In the genomic region with DNA sequence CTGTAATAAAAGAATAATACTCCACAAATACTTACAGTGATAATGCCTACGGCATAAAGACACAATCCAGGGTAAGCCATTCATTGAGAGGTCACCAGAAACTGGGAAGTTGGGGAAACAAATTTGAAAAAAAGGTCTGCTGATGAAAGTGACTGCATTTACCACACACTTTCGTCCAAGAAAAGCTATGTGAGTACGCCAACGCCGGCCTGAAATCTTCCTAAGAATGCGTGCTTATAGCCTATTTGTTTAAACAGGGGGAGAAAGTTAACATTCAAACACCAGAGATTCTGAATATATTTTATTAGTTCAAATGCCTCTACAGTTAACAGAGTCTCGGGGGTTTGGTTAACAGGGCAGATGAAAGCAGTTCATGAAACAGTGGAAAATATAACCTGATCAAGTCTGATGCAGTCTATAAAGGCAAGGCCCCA, we compare ENCODE assay signal across 8 cellular contexts. TPM values are rescaled to one million over a fixed set of nuclear protein-coding genes. Genes with fewer than 3 reads are reported as not detected.
DNase-seq lines count a peak whose midpoint lies in the region; ATAC-seq and TF ChIP-seq lines count a peak whose summit lies in the region.

No MANE protein-coding gene starts in this region.

- H3F3A ChIP-seq in neural progenitor cell (ENCODE audit: low read depth): peaks cover 4% of the 10 kb centered on the region

- DNase-seq in activated naive CD4-positive, alpha-beta T cell treated with anti-CD3 and anti-CD28 coated beads for 36 hours: no peak
- DNase-seq in activated naive CD4-positive, alpha-beta T cell treated with Interleukin-2 at 50 U/mL for 16 hours: no peak
- DNase-seq in SK-N-MC (ENCODE audit: low read depth, low spot score): peak; percentile 14
- no peak for DNase-seq in esophagus squamous epithelium (lab: John Stamatoyannopoulos, UW)
- DNase-seq in neural progenitor cell (ENCODE audit: low spot score): no peak
- DNase-seq in NCI-H524 treated with DMSO at 0.1 percent for 48 hours (lab: John Stamatoyannopoulos, UW): no peak

- H3K36me3 Mint-ChIP-seq in activated naive CD4-positive, alpha-beta T cell treated with anti-CD3 and anti-CD28 coated beads for 36 hours (ENCODE audit: low read depth): peaks cover 28% of the 10 kb centered on the region
- peaks cover 15% of the 10 kb centered on the region for H3K36me3 Mint-ChIP-seq in neural progenitor cell

- H3K4me3 ChIP-seq in SK-N-MC (peak overlapping the region; percentile 89), esophagus squamous epithelium (peak overlapping the region; percentile 73 to 98 (median 80)), neural progenitor cell (peak overlapping the region; percentile 69)

- peak overlapping the region; percentile 90 for H3K4me2 ChIP-seq in neural progenitor cell

- no peak for ATAC-seq in GM19351 (IDR thresholded peaks at IDR 0.05; ENCODE audit: unreplicated experiment)
- no peak for ATAC-seq in HG03159 (IDR thresholded peaks at IDR 0.05; ENCODE audit: unreplicated experiment)

- H3K79me2 ChIP-seq in neural progenitor cell (ENCODE audit: low read depth): peaks cover 29% of the 10 kb centered on the region

- H3K4me3 Mint-ChIP-seq in activated naive CD4-positive, alpha-beta T cell treated with anti-CD3 and anti-CD28 coated beads for 36 hours: peak overlapping the region; percentile 93
- peak overlapping the region; percentile 96 for H3K4me3 Mint-ChIP-seq in neural progenitor cell

- 27 to 49% methylated on average over 7 of the region's 7 CpGs for WGBS in esophagus squamous epithelium, 2 donors

- H3K4me1 Mint-ChIP-seq in activated naive CD4-positive, alpha-beta T cell treated with anti-CD3 and anti-CD28 coated beads for 36 hours (ENCODE audit: low read depth): peaks cover 27% of the 10 kb centered on the region
- peaks cover 22% of the 10 kb centered on the region for H3K4me1 Mint-ChIP-seq in neural progenitor cell

- H2AFZ ChIP-seq in neural progenitor cell (replicated peaks): peak overlapping the region; percentile 96

- no peak for TF ChIP-seq POLR2A in esophagus squamous epithelium (IDR thresholded peaks at IDR 0.05)

- no peaks in the 10 kb centered on the region for H3K9me3 Mint-ChIP-seq in activated naive CD4-positive, alpha-beta T cell treated with anti-CD3 and anti-CD28 coated beads for 36 hours
- H3K9me3 Mint-ChIP-seq in neural progenitor cell: peaks cover 12% of the 10 kb centered on the region

- peak overlapping the region; percentile 97 for H3K9ac ChIP-seq in SK-N-MC (ENCODE audit: insufficient read length)
- H3K9ac ChIP-seq in neural progenitor cell: peak overlapping the region; percentile 93

- TF ChIP-seq CTCF in esophagus squamous epithelium (IDR thresholded peaks at IDR 0.05): no peak
- TF ChIP-seq CTCF in neural progenitor cell (IDR thresholded peaks at IDR 0.05): no peak

- H4K20me1 ChIP-seq in neural progenitor cell (ENCODE audit: low read depth): no peaks in the 10 kb centered on the region

- intact Hi-C loops in activated naive CD4-positive, alpha-beta T cell treated with anti-CD3 and anti-CD28 coated beads for 36 hours (cut with micrococcal nuclease): loop anchor here (2.0 to 5.0 kb wide), 4 partner anchors 222 to 780 kb away; partner anchors contain the start of gene AIG1
- intact Hi-C loops in esophagus squamous epithelium (cut with DNase I): no loop called here

- H3K27ac ChIP-seq in SK-N-MC: peak overlapping the region; percentile 88
- peak overlapping the region; percentile 90 to 98 (median 94) for H3K27ac ChIP-seq in esophagus squamous epithelium
- H3K27ac ChIP-seq in neural progenitor cell: peak overlapping the region; percentile 94

- peak overlapping the region; percentile 94 for H3K27ac Mint-ChIP-seq in activated naive CD4-positive, alpha-beta T cell treated with anti-CD3 and anti-CD28 coated beads for 36 hours
- H3K27ac Mint-ChIP-seq in neural progenitor cell: peak overlapping the region; percentile 99

- H3K36me3 ChIP-seq in SK-N-MC (ENCODE audit: insufficient read depth, low read length) (peaks cover 29% of the 10 kb centered on the region), esophagus squamous epithelium (peaks cover 7 to 28% (median 18%) of the 10 kb centered on the region in 3 donors), neural progenitor cell (peaks cover 10% of the 10 kb centered on the region)

- H3K9me3 ChIP-seq in SK-N-MC (ENCODE audit: low read depth, low read length) (no peaks in the 10 kb centered on the region), esophagus squamous epithelium (no peaks in the 10 kb centered on the region), neural progenitor cell (ENCODE audit: low read depth) (no peaks in the 10 kb centered on the region)

- CTCF ChIA-PET in activated naive CD4-positive, alpha-beta T cell treated with anti-CD3 and anti-CD28 coated beads for 36 hours (lab: Charles Lee): interaction anchor here (0.8 to 1.5 kb wide), 2 partner anchors 171 to 267 kb away, joined by 3 to 5 read pairs; no protein-coding TSS in a partner anchor

- H3K27me3 Mint-ChIP-seq in activated naive CD4-positive, alpha-beta T cell treated with anti-CD3 and anti-CD28 coated beads for 36 hours (ENCODE audit: low read depth): no peaks in the 10 kb centered on the region
- peaks cover 2% of the 10 kb centered on the region for H3K27me3 Mint-ChIP-seq in neural progenitor cell (ENCODE audit: insufficient read depth, low read depth)

- peaks cover 9 to 22% (median 11%) of the 10 kb centered on the region in 3 donors for H3K4me1 ChIP-seq in esophagus squamous epithelium
- peaks cover 13% of the 10 kb centered on the region for H3K4me1 ChIP-seq in neural progenitor cell

- H3K27me3 ChIP-seq in esophagus squamous epithelium: no peaks in the 10 kb centered on the region
- H3K27me3 ChIP-seq in neural progenitor cell: no peaks in the 10 kb centered on the region

RNA-seq across cellular contexts. Expression of gene LTV1, which starts 0.7 kb away (rescaled TPM):
- 10 to 100 TPM; 22.8 to 23.3 TPM for total RNA-seq in activated naive CD4-positive, alpha-beta T cell treated with anti-CD3 and anti-CD28 coated beads for 36 hours
- total RNA-seq in esophagus squamous epithelium: 10 to 100 TPM; 15.5 to 23.1 (median 20.4) TPM
- total RNA-seq in neural progenitor cell (ENCODE audit: low replicate concordance): 18.9 and 36.0 TPM in 2 replicates

RNA-seq across cellular contexts. Expression of gene ZC2HC1B, which starts 21.8 kb away (rescaled TPM):
- not detected for total RNA-seq in activated naive CD4-positive, alpha-beta T cell treated with anti-CD3 and anti-CD28 coated beads for 36 hours
- not detected for total RNA-seq in esophagus squamous epithelium
- total RNA-seq in neural progenitor cell (ENCODE audit: low replicate concordance): not detected in 2 replicates
